In the genomic region with DNA sequence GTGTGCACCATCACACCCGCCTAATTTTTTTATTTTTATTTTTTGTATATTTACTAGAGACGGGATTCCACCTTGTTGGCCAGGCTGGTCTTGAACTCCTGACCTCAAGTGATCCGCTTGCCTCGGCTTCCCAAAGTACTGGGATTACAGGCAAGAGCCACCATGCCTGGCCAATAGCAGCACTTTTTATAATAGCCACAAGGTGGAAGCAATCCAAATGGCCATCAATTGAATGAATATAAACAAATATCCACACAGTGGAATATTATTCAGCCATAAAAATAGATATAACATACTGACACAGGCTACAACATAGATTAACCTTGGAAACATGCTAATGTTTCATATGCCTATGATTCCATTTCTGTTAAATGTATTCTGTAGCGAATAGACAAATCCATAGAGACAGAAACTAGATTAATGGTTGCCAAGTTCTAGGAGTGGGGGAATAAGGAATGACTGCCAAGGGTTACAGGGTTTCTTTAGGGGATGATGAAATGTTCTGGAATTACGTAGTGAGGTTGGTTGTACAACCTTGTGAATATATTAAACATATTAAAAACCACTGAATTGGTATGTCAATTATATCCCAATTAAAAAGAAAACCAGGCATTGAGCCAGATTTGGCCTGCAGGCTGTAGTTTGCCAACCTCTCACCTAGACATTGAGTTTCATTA, we compare ENCODE assay signal across 14 cellular contexts. TPM values are rescaled to one million over a fixed set of nuclear protein-coding genes. Genes with fewer than 3 reads are reported as not detected.
DNase-seq lines count a peak whose midpoint lies in the region; ATAC-seq, FAIRE-seq and TF ChIP-seq lines count a peak whose summit lies in the region.
"Had no signal": no experiment of that assay in that cellular context is flagged by ENCODE, and none has a peak within 500 bp of the region (broad histone marks: within the 10 kb centered on the region; RNA-seq: fewer than 3 reads in every experiment).

No MANE protein-coding gene starts in this region.

- DNase-seq in GM12892 (ENCODE audit: insufficient read length) (no peak), foreskin keratinocyte (no peak), NCI-H1417 treated with DMSO at 0.1 percent for 48 hours (lab: John Stamatoyannopoulos, UW) (no peak)
- no peak for DNase-seq in effector CD8-positive, alpha-beta T cell (lab: John Stamatoyannopoulos, UW)
- no peak for DNase-seq in stimulated activated naive CD8-positive, alpha-beta T cell treated with anti-CD3 and anti-CD28 coated beads, Interleukin-15, amount 100 ng/mL, for 72 hours
- DNase-seq: left colon, MV-4-11, NCI-H446, thyroid gland had no signal

- no peaks in the 10 kb centered on the region for H3K27me3 ChIP-seq in foreskin keratinocyte
- H3K27me3 ChIP-seq: BLaER1, thyroid gland had no signal

- TF ChIP-seq CTCF in C4-2B (conservative IDR thresholded peaks at IDR 0.05) (no peak; the same call in 1 of the 2 replicates), VCaP (conservative IDR thresholded peaks at IDR 0.05) (peak; percentile 42), foreskin keratinocyte (conservative IDR thresholded peaks at IDR 0.05) (peak; percentile 40)

- H3K4me1 ChIP-seq in foreskin keratinocyte = peaks cover 6% of the 10 kb centered on the region

- no peak overlapping the region for H3K27ac Mint-ChIP-seq in stimulated activated naive CD8-positive, alpha-beta T cell treated with anti-CD3 and anti-CD28 coated beads, Interleukin-15, amount 100 ng/mL, for 72 hours

- H3K27ac ChIP-seq in C4-2B (peak overlapping the region; percentile 85; the same call in 1 of the 2 replicates), VCaP (peak overlapping the region; percentile 100), foreskin keratinocyte (no peak overlapping the region)
- H3K27ac ChIP-seq: BLaER1, thyroid gland had no signal

- no peak overlapping the region for H3K4me3 Mint-ChIP-seq in stimulated activated naive CD8-positive, alpha-beta T cell treated with anti-CD3 and anti-CD28 coated beads, Interleukin-15, amount 100 ng/mL, for 72 hours

- H3K4me1 Mint-ChIP-seq in stimulated activated naive CD8-positive, alpha-beta T cell treated with anti-CD3 and anti-CD28 coated beads, Interleukin-15, amount 100 ng/mL, for 72 hours = peaks cover 44% of the 10 kb centered on the region

- TF ChIP-seq POLR2A in GM12892 (IDR thresholded peaks at IDR 0.05; ENCODE audit: low read depth, low read length) = no peak

- H3K9me3 Mint-ChIP-seq in stimulated activated naive CD8-positive, alpha-beta T cell treated with anti-CD3 and anti-CD28 coated beads, Interleukin-15, amount 100 ng/mL, for 72 hours = no peaks in the 10 kb centered on the region

- peak; percentile 40 for FAIRE-seq in GM12892 (lab: Jason Lieb, UNC)
- FAIRE-seq: endothelial cell of umbilical vein had no signal

- no peak for ATAC-seq in foreskin keratinocyte
- no peak for ATAC-seq in GM19463 (IDR thresholded peaks at IDR 0.05; ENCODE audit: unreplicated experiment)
- no peak for ATAC-seq in stimulated activated naive CD8-positive, alpha-beta T cell treated with anti-CD3 and anti-CD28 coated beads, Interleukin-15, amount 100 ng/mL, for 72 hours
- ATAC-seq: left colon had no signal

- H3K27me3 Mint-ChIP-seq in stimulated activated naive CD8-positive, alpha-beta T cell treated with anti-CD3 and anti-CD28 coated beads, Interleukin-15, amount 100 ng/mL, for 72 hours = no peaks in the 10 kb centered on the region

RNA-seq across cellular contexts. Expression of a gene that starts 4.8 kb away (rescaled TPM):
- polyA plus RNA-seq in GM12892 (2012; ENCODE audit: missing spikeins) = 52.3 TPM
- total RNA-seq in foreskin keratinocyte = 59.1 and 61.5 TPM in 2 replicates
- polyA plus RNA-seq in foreskin keratinocyte = 68.5 and 74.6 TPM in 2 replicates

RNA-seq across cellular contexts. Expression of a gene that starts 10.9 kb away (rescaled TPM):
- 13.1 TPM for polyA plus RNA-seq in GM12892 (2012; ENCODE audit: missing spikeins)
- 8.2 and 12.7 TPM in 2 replicates for total RNA-seq in foreskin keratinocyte
- polyA plus RNA-seq in foreskin keratinocyte = 12.6 and 16.5 TPM in 2 replicates

RNA-seq across cellular contexts. Expression of a gene that starts 16.7 kb away (rescaled TPM):
- 0.53 TPM for polyA plus RNA-seq in GM12892 (2012; ENCODE audit: missing spikeins)
- total RNA-seq in foreskin keratinocyte = 15.4 and 15.9 TPM in 2 replicates
- polyA plus RNA-seq in foreskin keratinocyte = 19.8 and 21.8 TPM in 2 replicates

RNA-seq across cellular contexts. Expression of a gene that starts 16.8 kb away (rescaled TPM):
- 19.8 TPM for polyA plus RNA-seq in GM12892 (2012; ENCODE audit: missing spikeins)
- 35.4 and 39.8 TPM in 2 replicates for total RNA-seq in foreskin keratinocyte
- polyA plus RNA-seq in foreskin keratinocyte = 48.3 and 57.2 TPM in 2 replicates

RNA-seq across cellular contexts. Expression of a gene that starts 17.0 kb away (rescaled TPM):
- polyA plus RNA-seq in GM12892 (2012; ENCODE audit: missing spikeins) = 36.0 TPM
- total RNA-seq in foreskin keratinocyte = 37.4 and 42.8 TPM in 2 replicates
- 33.3 and 43.4 TPM in 2 replicates for polyA plus RNA-seq in foreskin keratinocyte
